Comparison of ENCODE assay signal across 4 cellular contexts in the genomic region with DNA sequence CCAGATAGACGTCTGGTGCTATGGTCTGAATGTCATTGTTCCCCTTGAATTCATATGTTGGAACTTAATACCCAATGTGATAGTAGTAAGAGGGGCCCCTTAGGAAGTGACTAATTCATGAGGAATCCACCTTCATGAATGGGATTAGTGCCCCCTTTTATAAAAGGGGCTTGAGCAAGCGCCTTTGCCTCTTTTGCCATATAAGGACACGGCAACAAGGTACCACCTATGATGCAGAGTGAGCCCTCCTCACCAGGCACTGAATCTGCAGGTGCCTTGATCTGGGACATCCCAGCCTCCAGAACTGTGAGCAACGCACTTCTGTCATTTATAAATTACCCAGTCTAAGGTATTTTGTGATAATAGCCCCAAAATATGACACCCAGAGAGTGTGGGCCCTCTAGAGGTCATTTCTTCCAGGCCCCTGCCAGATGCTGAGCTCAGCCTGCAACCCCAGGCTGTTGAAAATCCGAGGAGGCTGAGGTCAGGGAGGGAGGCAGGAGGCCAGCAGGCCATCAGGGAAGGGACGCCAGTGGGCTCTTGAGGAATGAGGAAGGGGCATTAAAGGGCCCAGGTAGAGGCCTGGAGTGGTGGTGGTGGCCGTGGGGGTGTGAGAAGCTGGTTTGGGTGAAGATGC. TPM values are rescaled to one million over a fixed set of nuclear protein-coding genes. Genes with fewer than 3 reads are reported as not detected.
"Had no signal": no experiment of that assay in that cellular context is flagged by ENCODE, and none has a peak within 500 bp of the region (broad histone marks: within the 10 kb centered on the region; RNA-seq: fewer than 3 reads in every experiment).

No MANE protein-coding gene starts in this region.

RNA-seq across cellular contexts. Expression of a gene that starts 48.1 kb away (rescaled TPM):
- total RNA-seq: HT-29, HT1080, IMR-90 had no signal
- polyA plus RNA-seq: IgD-negative memory B cell had no signal
